ENCODE assay signal across 19 cellular contexts in genomic region chr6:125037826-125038225, GRCh38.
A peak's percentile ranks its signal among the peaks of the same experiment; 100 is the strongest.
DNase-seq lines count a peak whose midpoint lies in the region; ATAC-seq and TF ChIP-seq lines count a peak whose summit lies in the region.
"Had no signal": no experiment of that assay in that cellular context is flagged by ENCODE, and none has a peak within 500 bp of the region (broad histone marks: within the 10 kb centered on the region; RNA-seq: fewer than 3 reads in every experiment).

No MANE protein-coding gene starts in this region.

- peaks cover 6% of the 10 kb centered on the region for H3K36me3 Mint-ChIP-seq in chondrocyte (ENCODE audit: low read depth)
- H3K36me3 Mint-ChIP-seq in osteocyte (ENCODE audit: unreplicated experiment): peaks cover 16% of the 10 kb centered on the region
- H3K36me3 Mint-ChIP-seq: CD4-positive, CD25-positive, alpha-beta regulatory T cell; CD8-positive, alpha-beta T cell had no signal

- peaks cover 25% of the 10 kb centered on the region for H3K4me1 Mint-ChIP-seq in chondrocyte (ENCODE audit: low read depth)
- peaks cover 12% of the 10 kb centered on the region for H3K4me1 Mint-ChIP-seq in osteocyte (ENCODE audit: unreplicated experiment)
- H3K4me1 Mint-ChIP-seq: B cell; CD4-positive, CD25-positive, alpha-beta regulatory T cell; GM23338; H9 had no signal

- in situ Hi-C loops in G401 (cut with HindIII; ENCODE audit: low sequenced_read_pairs): no loop called here

- no peak for ATAC-seq in GM21717 (IDR thresholded peaks at IDR 0.05; ENCODE audit: unreplicated experiment)
- ATAC-seq: CD8-positive, alpha-beta T cell; GM12878; GM23338; HCT116 had no signal

- TF ChIP-seq CTCF in chondrocyte (IDR thresholded peaks at IDR 0.05) (no peak), osteocyte (IDR thresholded peaks at IDR 0.05) (no peak)

- peak; percentile 21 for DNase-seq in NCI-H1105 treated with DMSO at 0.1 percent for 48 hours (lab: John Stamatoyannopoulos, UW)
- no peak for DNase-seq in NCI-H1105 (lab: John Stamatoyannopoulos, UW)
- DNase-seq in chondrocyte (ENCODE audit: low spot score): no peak
- no peak for DNase-seq in osteocyte (ENCODE audit: extremely low spot score, unreplicated experiment)
- no peak for DNase-seq in amniotic stem cell (lab: John Stamatoyannopoulos, UW)
- no peak for DNase-seq in G401 (ENCODE audit: low spot score)
- DNase-seq: Caco-2; CD4-positive, CD25-positive, alpha-beta regulatory T cell; CD8-positive, alpha-beta T cell; DMS153; DND-41; GDM1; H9; HFFc6 had no signal

- H3K9me3 Mint-ChIP-seq in chondrocyte (ENCODE audit: low read depth): peaks cover 7% of the 10 kb centered on the region
- H3K9me3 Mint-ChIP-seq in osteocyte (ENCODE audit: unreplicated experiment): peaks cover 6% of the 10 kb centered on the region
- H3K9me3 Mint-ChIP-seq: GM23338, HFFc6 had no signal

- H3K27me3 Mint-ChIP-seq in chondrocyte (ENCODE audit: low read depth) (no peaks in the 10 kb centered on the region), osteocyte (ENCODE audit: unreplicated experiment) (no peaks in the 10 kb centered on the region)
- H3K27me3 Mint-ChIP-seq: B cell; CD4-positive, CD25-positive, alpha-beta regulatory T cell had no signal

- no peak overlapping the region for H3K4me3 Mint-ChIP-seq in chondrocyte (ENCODE audit: unreplicated experiment)
- H3K4me3 Mint-ChIP-seq in osteocyte (ENCODE audit: unreplicated experiment): no peak overlapping the region
- H3K4me3 Mint-ChIP-seq: B cell; CD4-positive, CD25-positive, alpha-beta regulatory T cell; CD8-positive, alpha-beta T cell; GM23338; H9; HFFc6 had no signal

- H3K27ac Mint-ChIP-seq in chondrocyte (ENCODE audit: unreplicated experiment) (peak overlapping the region; percentile 28), osteocyte (ENCODE audit: unreplicated experiment) (peak overlapping the region; percentile 8)
- H3K27ac Mint-ChIP-seq: B cell; CD4-positive, CD25-positive, alpha-beta regulatory T cell; CD8-positive, alpha-beta T cell; GM23338; H9; HFFc6 had no signal
